ENCODE assay signal across 8 cellular contexts in the genomic region with DNA sequence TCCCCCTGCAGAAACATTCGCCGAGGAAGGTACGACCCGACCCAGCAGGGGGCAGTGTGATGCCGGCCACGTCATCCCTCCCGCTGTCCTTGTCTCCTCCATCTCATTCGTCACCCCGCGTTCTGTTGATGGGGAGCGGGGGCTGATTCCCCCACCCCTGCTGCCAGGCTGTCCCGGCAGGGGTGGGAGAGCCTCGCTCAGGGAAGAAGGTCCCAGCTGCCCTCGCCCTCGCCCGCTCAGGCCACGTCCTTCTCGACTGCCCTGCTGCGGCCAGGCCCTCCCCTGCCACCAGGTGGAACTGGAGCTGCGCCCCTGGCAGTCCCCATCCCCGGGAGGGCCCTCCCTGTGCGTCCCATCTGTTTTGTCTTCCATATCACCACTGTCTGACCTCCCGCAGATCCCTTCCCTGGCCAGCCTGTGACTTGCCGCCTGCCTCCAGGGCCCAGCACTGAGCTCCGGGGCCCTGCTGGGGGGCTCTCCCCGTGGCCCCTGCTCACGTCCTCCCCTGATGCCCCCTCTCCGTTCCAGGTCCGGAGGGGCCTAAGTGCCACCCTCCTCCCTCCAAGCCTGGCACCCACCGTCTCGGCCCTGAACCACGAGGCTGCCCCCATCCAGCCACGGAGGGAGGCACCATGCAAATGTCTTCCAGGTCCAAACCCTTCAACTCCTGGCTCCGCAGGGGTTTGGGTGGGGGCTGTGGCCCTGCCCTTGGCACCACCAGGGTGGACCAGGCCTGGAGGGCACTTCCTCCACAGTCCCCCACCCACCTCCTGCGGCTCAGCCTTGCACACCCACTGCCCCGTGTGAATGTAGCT. TPM values are rescaled to one million over a fixed set of nuclear protein-coding genes. Genes with fewer than 3 reads are reported as not detected.
A peak's percentile ranks its signal among the peaks of the same experiment; 100 is the strongest.
DNase-seq lines count a peak whose midpoint lies in the region; ATAC-seq, FAIRE-seq and TF ChIP-seq lines count a peak whose summit lies in the region.

No MANE protein-coding gene starts in this region.

- in situ Hi-C loops in K562 (cut with MboI): loop anchor here (5.0 to 10.0 kb wide), 2 partner anchors 88 to 235 kb away; no protein-coding TSS in a partner anchor

- no peaks in the 10 kb centered on the region; the same call in none of the 2 replicates for H4K20me1 ChIP-seq in K562 (replicated peaks; ENCODE audit: control insufficient read depth, insufficient read depth, low read length)

- no peaks in the 10 kb centered on the region for H3K9me3 ChIP-seq in K562 (replicated peaks; ENCODE audit: control insufficient read depth, insufficient read depth, low read depth, low read length)

- H3K4me2 ChIP-seq in K562 (ENCODE audit: insufficient read depth, low read length): peak overlapping the region; percentile 84

- TF ChIP-seq CTCF in GM12875 (IDR thresholded peaks at IDR 0.05; ENCODE audit: borderline replicate concordance, insufficient read depth, low read depth, low read length): peak; percentile 90
- peak; percentile 76 to 96 (median 82) for TF ChIP-seq CTCF in K562 (IDR thresholded peaks at IDR 0.05 in 2 of 3, conservative IDR thresholded peaks at IDR 0.05 in 1 of 3; ENCODE audit: insufficient read depth in 2 of 3, low read depth in 1 of 3, low read length in 3 of 3)

- peak overlapping the region; percentile 96 for H2AFZ ChIP-seq in K562 (ENCODE audit: low read depth, low read length)

- BruUV-seq in K562 (replicated peaks; lab: Mats Ljungman, UMichigan): no TSS peak

- H3K4me1 ChIP-seq in K562 (replicated peaks in 1 of 2; ENCODE audit: control insufficient read depth in 2 of 2, insufficient read depth in 2 of 2, low read length in 2 of 2): peaks cover 9 to 58% of the 10 kb centered on the region in 2 experiments; a peak in 4 of 5 replicates

- no peak for TF ChIP-seq EP300 in K562 (IDR thresholded peaks at IDR 0.05; ENCODE audit: low read length)

- FAIRE-seq in K562 (lab: Jason Lieb, UNC): peak; percentile 91

- H3K9me1 ChIP-seq in K562 (ENCODE audit: control insufficient read depth, insufficient read depth, low read length): no peaks in the 10 kb centered on the region

- H3K27me3 ChIP-seq in K562 (ENCODE audit: control insufficient read depth in 2 of 2, insufficient read depth in 2 of 2, low read length in 2 of 2): peaks cover 10 to 47% of the 10 kb centered on the region in 2 experiments; a peak in 3 of 5 replicates

- H3K9ac ChIP-seq in K562 (ENCODE audit: insufficient read depth in 1 of 2, low read depth in 2 of 2, low read length in 2 of 2): peak overlapping the region; percentile 27 to 85; a peak in 3 of 4 replicates

- intact Hi-C loops in K562 (cut with micrococcal nuclease): loop anchor here (5.0 to 10.0 kb wide), 4 partner anchors 63 to 353 kb away; a partner anchor contains a TSS

- peak overlapping the region; percentile 28; the same call in 1 of the 3 replicates for H3K27ac ChIP-seq in K562 (ENCODE audit: extremely low read depth, low read depth, low read length)

- H3K4me3 ChIP-seq in GM12875 (ENCODE audit: low read depth, low read length) (peak overlapping the region; percentile 49), K562 (peak overlapping the region; percentile 39), iPS-11a (ENCODE audit: low read depth, low read length) (peak overlapping the region; percentile 24), skeletal muscle cell (ENCODE audit: low read depth, low read length) (peak overlapping the region; percentile 52)

- POLR2A ChIA-PET in K562 (lab: Yijun Ruan, JAX): interaction anchor here (0.6 to 1.1 kb wide), 10 partner anchors 10 to 371 kb away, joined by 3 to 6 read pairs (median 3); no protein-coding TSS in a partner anchor

- no peaks in the 10 kb centered on the region for H3K79me2 ChIP-seq in K562 (ENCODE audit: control insufficient read depth, insufficient read depth, low read length)

- 7% methylated on average over 25 of the region's 36 CpGs for WGBS in K562 (ENCODE audit: insufficient coverage, low coverage, missing lambda C conversion rate)

- TF ChIP-seq RAD21 in K562 (CRISPR knock-in tag; conservative IDR thresholded peaks at IDR 0.05 in 1 of 2, IDR thresholded peaks at IDR 0.05 in 1 of 2): peak; percentile 68 to 83

- H3K36me3 ChIP-seq in K562 (ENCODE audit: control insufficient read depth, insufficient read depth, low read length): no peaks in the 10 kb centered on the region

- peak; percentile 58 for ATAC-seq in K562
- no peak for ATAC-seq in HG03342 (IDR thresholded peaks at IDR 0.05; ENCODE audit: unreplicated experiment)
- ATAC-seq in HG02885 (IDR thresholded peaks at IDR 0.05; ENCODE audit: poor library complexity, unreplicated experiment): no peak

- TF ChIP-seq POLR2A in K562 (conservative IDR thresholded peaks at IDR 0.05): no peak

- peak; percentile 42 to 50 for DNase-seq in NCI-H187 (lab: John Stamatoyannopoulos, UW)
- peak; percentile 73 for DNase-seq in UCSD-AML1 (lab: John Stamatoyannopoulos, UW; ENCODE audit: unreplicated experiment)
- DNase-seq in K562 (ENCODE audit: extremely low read depth in 1 of 4, low spot score in 3 of 4): peak; percentile 84 to 88 (median 86)
- DNase-seq in skeletal muscle cell (ENCODE audit: low read depth): peak; percentile 31

- CTCF ChIA-PET in K562 (lab: Yijun Ruan, JAX; ENCODE audit: low intra/inter-chr PET ratio): interaction anchor here (1.1 to 3.8 kb wide), 6 partner anchors 52 to 352 kb away, joined by 3 to 38 read pairs (median 6); no protein-coding TSS in a partner anchor

RNA-seq across cellular contexts. Expression of a gene that starts 20.6 kb away (rescaled TPM):
- total RNA-seq in K562 (2011; cell fraction: chromatin; rRNA removed; ENCODE audit: low replicate concordance): 1.0 and 1.4 TPM in 2 replicates
- total RNA-seq in K562 (2011; cell fraction: nucleolus; rRNA removed): 1.6 and 2.0 TPM in 2 replicates
- 0.22 and 0.76 TPM in 2 replicates for total RNA-seq in K562 (2011; cell fraction: nucleoplasm; rRNA removed)
- total RNA-seq in K562 (2014; rRNA removed) (0.14 and 0.41 TPM in 2 replicates), K562 (2014; rRNA removed; fragmentation: Illumina TruSeq; extraction: Trizol) (not detected in 2 replicates), K562 (2015; rRNA removed; fragmentation: Illumina TruSeq; extraction: Trizol) (0.04 TPM in 2 replicates), K562 (2021) (0.18 and 0.31 TPM in 2 replicates)
- polyA plus RNA-seq in K562 (2011; rRNA removed) (0.15 and 0.23 TPM in 2 replicates), K562 (2014; fragmentation: Illumina TruSeq; extraction: Trizol) (0.08 and 0.10 TPM in 2 replicates), K562 (2014; fragmentation: Nextera tagmentation; extraction: Ambion mirVana) (under 1 TPM in 1 of 2 experiments, not detected in 1; 0.01 TPM), K562 (2014; rRNA removed) (0.17 and 0.84 TPM in 2 replicates)
- 0.13 and 0.16 TPM in 2 replicates for polyA plus RNA-seq in K562 (2011; cell fraction: cytosol; rRNA removed)
- 1.7 and 1.8 TPM in 2 replicates for polyA plus RNA-seq in K562 (2011; cell fraction: nucleus; rRNA removed)
- 0.22 and 0.30 TPM in 2 replicates for polyA plus RNA-seq in K562 (2012)
- polyA minus RNA-seq in K562 (2011; rRNA and poly(A)+ RNA removed): 0.06 and 0.39 TPM in 2 replicates
- polyA minus RNA-seq in K562 (2011; cell fraction: cytosol; rRNA and poly(A)+ RNA removed): not detected in 2 replicates
- 0.27 and 0.44 TPM in 2 replicates for polyA minus RNA-seq in K562 (2011; cell fraction: nucleus; rRNA and poly(A)+ RNA removed)

RNA-seq across cellular contexts. Expression of a gene that starts 50.7 kb away (rescaled TPM):
- 1.8 and 2.2 TPM in 2 replicates for total RNA-seq in K562 (2011; cell fraction: chromatin; rRNA removed; ENCODE audit: low replicate concordance)
- 0.67 and 0.79 TPM in 2 replicates for total RNA-seq in K562 (2011; cell fraction: nucleolus; rRNA removed)
- 1.0 and 3.1 TPM in 2 replicates for total RNA-seq in K562 (2011; cell fraction: nucleoplasm; rRNA removed)
- total RNA-seq in K562 (2014; rRNA removed): 0.05 and 0.61 TPM in 2 replicates
- 0.15 and 0.19 TPM in 2 replicates for total RNA-seq in K562 (2014; rRNA removed; fragmentation: Illumina TruSeq; extraction: Trizol)
- total RNA-seq in K562 (2015; rRNA removed; fragmentation: Illumina TruSeq; extraction: Trizol): 0.04 TPM in 2 replicates
- total RNA-seq in K562 (2021): 0.33 and 0.58 TPM in 2 replicates
- polyA plus RNA-seq in K562 (2011; rRNA removed): 0.66 and 1.4 TPM in 2 replicates
- 0.62 and 0.97 TPM in 2 replicates for polyA plus RNA-seq in K562 (2011; cell fraction: cytosol; rRNA removed)
- 0.31 and 0.67 TPM in 2 replicates for polyA plus RNA-seq in K562 (2011; cell fraction: nucleus; rRNA removed)
- 0.10 and 0.15 TPM in 2 replicates for polyA plus RNA-seq in K562 (2012)
- 0.18 and 0.28 TPM in 2 replicates for polyA plus RNA-seq in K562 (2014; fragmentation: Illumina TruSeq; extraction: Trizol)
- polyA plus RNA-seq in K562 (2014; fragmentation: Nextera tagmentation; extraction: Ambion mirVana): under 1 TPM in 1 of 2 experiments, not detected in 1; 0.17 TPM
- polyA plus RNA-seq in K562 (2014; rRNA removed): 0.04 and 0.20 TPM in 2 replicates
- 0.54 and 2.7 TPM in 2 replicates for polyA minus RNA-seq in K562 (2011; rRNA and poly(A)+ RNA removed)
- 0.18 and 0.76 TPM in 2 replicates for polyA minus RNA-seq in K562 (2011; cell fraction: cytosol; rRNA and poly(A)+ RNA removed)
- 0.22 and 0.27 TPM in 2 replicates for polyA minus RNA-seq in K562 (2011; cell fraction: nucleus; rRNA and poly(A)+ RNA removed)

Comparison
In these comparisons a context has a peak if more than half of its experiments do, and no peak if none do; other contexts are left out.
1. DNase-seq: peak in every context shown above with its lines; median percentile 86 in K562; 73 in UCSD-AML1; 46 in NCI-H187; 31 in skeletal muscle cell.